In genomic region chr5:171927345-171927941, GRCh38 we compare ENCODE assay signal across 14 cellular contexts.
DNase-seq lines count a peak whose midpoint lies in the region; TF ChIP-seq lines count a peak whose summit lies in the region.
"Had no signal": no experiment of that assay in that cellular context is flagged by ENCODE, and none has a peak within 500 bp of the region (broad histone marks: within the 10 kb centered on the region; RNA-seq: fewer than 3 reads in every experiment).

No MANE protein-coding gene starts in this region.

- H3K4me1 Mint-ChIP-seq in MCF 10A (ENCODE audit: insufficient read depth, unreplicated experiment) (peaks cover 15% of the 10 kb centered on the region), type B pancreatic cell (ENCODE audit: unreplicated experiment) (peaks cover 4% of the 10 kb centered on the region)

- peak; percentile 44 for TF ChIP-seq CTCF in MCF 10A (IDR thresholded peaks at IDR 0.05; ENCODE audit: unreplicated experiment)
- no peak for TF ChIP-seq CTCF in breast epithelium (IDR thresholded peaks at IDR 0.05)
- peak; percentile 82 for TF ChIP-seq CTCF in OCI-LY7 (conservative IDR thresholded peaks at IDR 0.05; ENCODE audit: low read length)
- TF ChIP-seq CTCF in epithelial cell of esophagus (IDR thresholded peaks at IDR 0.05; ENCODE audit: insufficient read depth, low read depth, low read length, missing control alignments) = peak; percentile 29
- peak; percentile 64 for TF ChIP-seq CTCF in type B pancreatic cell (conservative IDR thresholded peaks at IDR 0.05)

- no peaks in the 10 kb centered on the region for H4K20me1 ChIP-seq in OCI-LY7 (ENCODE audit: insufficient read depth, low read length)

- intact Hi-C loops in MCF 10A (cut with micrococcal nuclease) (no loop called here), breast epithelium (cut with DNase I; ENCODE audit: low total_unique reads) (no loop called here), OCI-LY7 (cut with micrococcal nuclease; ENCODE audit: unreplicated experiment) (no loop called here)

- H3K4me3 ChIP-seq in breast epithelium (no peak overlapping the region), OCI-LY7 (ENCODE audit: low read depth, low read length, poor library complexity, severe bottlenecking) (no peak overlapping the region), epithelial cell of esophagus (ENCODE audit: low read length) (no peak overlapping the region)
- H3K4me3 ChIP-seq: tibial nerve had no signal

- H3K27ac ChIP-seq in breast epithelium (no peak overlapping the region), OCI-LY7 (ENCODE audit: low read depth, low read length, poor library complexity, severe bottlenecking) (no peak overlapping the region)
- H3K27ac ChIP-seq: tibial nerve had no signal

- DNase-seq in MCF 10A (ENCODE audit: unreplicated experiment) = no peak
- no peak for DNase-seq in breast epithelium (ENCODE audit: low spot score in 2 of 2)
- peak; percentile 12 for DNase-seq in OCI-LY7 (ENCODE audit: low spot score)
- DNase-seq in epithelial cell of esophagus (ENCODE audit: low read depth) = no peak
- no peak for DNase-seq in type B pancreatic cell (ENCODE audit: extremely low spot score, unreplicated experiment)
- no peak for DNase-seq in stimulated activated CD4-positive, alpha-beta T cell treated with anti-CD3 and anti-CD28 coated beads, Interleukin-15, amount 100 ng/mL, for 24 hours
- DNase-seq in NCI-H526 (lab: John Stamatoyannopoulos, UW) = no peak
- DNase-seq in DMS153 treated with DMSO at 0.1 percent for 48 hours (lab: John Stamatoyannopoulos, UW; ENCODE audit: unreplicated experiment) = no peak
- DNase-seq: activated T-cell treated with anti-CD3 and anti-CD28 coated beads, Interleukin-2, amount 50 U/mL, for 48 hours; NCI-H1417; NCI-H774; T-helper 9 cell had no signal

- H2AFZ ChIP-seq in OCI-LY7 (ENCODE audit: low read length) = no peak overlapping the region

- H3K36me3 ChIP-seq in breast epithelium (no peaks in the 10 kb centered on the region), OCI-LY7 (ENCODE audit: insufficient read depth, low read length) (peaks cover 3% of the 10 kb centered on the region)

- no peak for TF ChIP-seq POLR2A in breast epithelium (IDR thresholded peaks at IDR 0.05)

- H3K9me3 Mint-ChIP-seq in MCF 10A (ENCODE audit: unreplicated experiment) (peaks cover 13% of the 10 kb centered on the region), type B pancreatic cell (no peaks in the 10 kb centered on the region)
- H3K9me3 Mint-ChIP-seq: dendritic cell treated with granulocyte-macrophage colony-stimulating factor and Interleukin-4, amounts not matched to agents 40 ng/mL and 50 ng/mL, for 4 days had no signal

- CTCF ChIA-PET in MCF 10A (lab: Yijun Ruan, JAX) = no interaction called here
- CTCF ChIA-PET in OCI-LY7 (lab: Charles Lee; ENCODE audit: unreplicated experiment) = no interaction called here

- H3K4me2 ChIP-seq in OCI-LY7 (ENCODE audit: low read length) = no peak overlapping the region

- no peaks in the 10 kb centered on the region for H3K27me3 Mint-ChIP-seq in MCF 10A (ENCODE audit: insufficient read depth, unreplicated experiment)
- no peaks in the 10 kb centered on the region for H3K27me3 Mint-ChIP-seq in type B pancreatic cell
- H3K27me3 Mint-ChIP-seq: dendritic cell treated with granulocyte-macrophage colony-stimulating factor and Interleukin-4, amounts not matched to agents 40 ng/mL and 50 ng/mL, for 4 days had no signal

- no TSS peak for BruUV-seq in MCF 10A (replicated peaks; lab: Mats Ljungman, UMichigan)
- BruUV-seq in OCI-LY7 (replicated peaks; lab: Mats Ljungman, UMichigan) = no TSS peak

- H3K27ac Mint-ChIP-seq in MCF 10A (ENCODE audit: low read depth, unreplicated experiment) (no peak overlapping the region), type B pancreatic cell (no peak overlapping the region)
- H3K27ac Mint-ChIP-seq: dendritic cell treated with granulocyte-macrophage colony-stimulating factor and Interleukin-4, amounts not matched to agents 40 ng/mL and 50 ng/mL, for 4 days had no signal

- H3K79me2 ChIP-seq in OCI-LY7 (ENCODE audit: insufficient read depth, low read depth, low read length) = peaks cover 39% of the 10 kb centered on the region; the same call in 1 of the 2 replicates

- POLR2A ChIA-PET in MCF 10A (lab: Yijun Ruan, JAX) (no interaction called here), OCI-LY7 (lab: Charles Lee) (no interaction called here)

- H3K36me3 Mint-ChIP-seq in MCF 10A (ENCODE audit: insufficient read depth, unreplicated experiment) (no peaks in the 10 kb centered on the region), type B pancreatic cell (peaks cover 12% of the 10 kb centered on the region)

- peaks cover 0 to 14% of the 10 kb centered on the region in 2 donors for H3K9me3 ChIP-seq in breast epithelium
- H3K9me3 ChIP-seq in OCI-LY7 (ENCODE audit: low read length) = peaks cover 16% of the 10 kb centered on the region; the same call in 1 of the 2 replicates

- no peaks in the 10 kb centered on the region for H3K27me3 ChIP-seq in breast epithelium
- H3K27me3 ChIP-seq: tibial nerve had no signal

- H3K4me1 ChIP-seq in breast epithelium (no peaks in the 10 kb centered on the region), OCI-LY7 (ENCODE audit: insufficient read depth, low read length, poor library complexity, severe bottlenecking) (no peaks in the 10 kb centered on the region)

- H3K4me3 Mint-ChIP-seq in MCF 10A (ENCODE audit: unreplicated experiment) (no peak overlapping the region), type B pancreatic cell (no peak overlapping the region)
- H3K4me3 Mint-ChIP-seq: dendritic cell treated with granulocyte-macrophage colony-stimulating factor and Interleukin-4, amounts not matched to agents 40 ng/mL and 50 ng/mL, for 4 days had no signal

- no peaks in the 10 kb centered on the region for H3K9me2 ChIP-seq in OCI-LY7 (ENCODE audit: insufficient read depth, low read length)

Comparison
In these comparisons a context has a peak if more than half of its experiments do, and no peak if none do; other contexts are left out.
1. CTCF ChIP-seq: peak in MCF 10A (single experiment), OCI-LY7 (single experiment), epithelial cell of esophagus (single experiment) and type B pancreatic cell (single experiment); none in breast epithelium (0 of 3).